22 cellular contexts compared by ENCODE assay signal in the genomic region with DNA sequence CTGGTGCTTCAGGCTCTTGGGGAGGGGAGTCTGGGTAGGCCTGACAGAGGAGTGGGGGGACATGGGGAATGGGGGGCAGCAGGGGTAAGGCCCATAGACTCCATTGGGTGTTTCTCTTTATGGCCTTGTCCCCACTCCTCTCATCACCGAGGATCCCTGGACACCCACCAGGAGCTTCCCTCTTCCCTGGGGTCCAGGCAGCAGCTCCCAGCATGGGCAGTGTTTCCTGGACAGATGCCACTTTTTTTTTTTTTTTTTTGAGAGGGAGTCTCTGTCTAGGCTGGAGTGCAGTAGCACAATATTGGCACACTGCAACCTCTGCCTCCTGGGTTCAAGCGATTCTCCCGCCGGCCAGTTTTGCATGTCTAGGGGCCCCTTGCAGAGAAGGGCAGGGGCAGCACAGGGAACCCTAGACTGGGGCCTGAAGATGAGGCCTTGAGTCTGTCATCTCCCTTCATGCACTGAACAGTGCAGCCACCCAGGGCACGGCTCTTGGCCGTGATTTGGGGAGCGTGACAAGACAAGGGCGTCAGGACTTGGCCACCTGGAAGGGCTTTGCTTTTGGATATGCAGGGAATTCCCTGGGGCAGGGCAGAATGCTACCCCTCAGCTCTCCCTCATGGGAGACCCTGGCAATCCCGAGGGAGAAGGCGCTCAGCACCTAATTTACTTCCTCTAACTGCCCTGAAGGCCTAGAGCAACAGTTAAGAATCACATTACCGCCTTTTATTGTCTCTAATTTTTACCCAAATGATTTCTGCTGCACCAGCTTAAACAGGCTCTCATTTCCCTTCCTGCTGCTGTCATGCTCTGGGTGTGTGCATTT.
"Had no signal": no experiment of that assay in that cellular context is flagged by ENCODE, and none has a peak within 500 bp of the region (broad histone marks: within the 10 kb centered on the region; RNA-seq: fewer than 3 reads in every experiment).

No MANE protein-coding gene starts in this region.

- H3K36me3 ChIP-seq: prostate gland, right lobe of liver, spleen, stomach, thoracic aorta had no signal

- H3K9ac ChIP-seq: parathyroid adenoma had no signal

- H3K4me2 ChIP-seq: hepatocyte had no signal

- H3K27me3 Mint-ChIP-seq: dendritic cell treated with granulocyte-macrophage colony-stimulating factor and Interleukin-4, amounts not matched to agents 40 ng/mL and 50 ng/mL, for 4 days had no signal

- ATAC-seq: left colon, right lobe of liver had no signal

- H3K4me1 Mint-ChIP-seq: endodermal cell had no signal

- H3K4me1 ChIP-seq: parathyroid adenoma, prostate gland, right lobe of liver, stomach had no signal

- DNase-seq: endodermal cell; erythroblast; foreskin melanocyte; kidney; left colon; mesendoderm; naive B cell; spleen; stimulated activated CD4-positive, alpha-beta T cell treated with anti-CD3 and anti-CD28 coated beads, Interleukin-15, amount 100 ng/mL, for 24 hours; stimulated activated CD4-positive, alpha-beta T cell treated with anti-CD3 and anti-CD28 coated beads, Interleukin-1b, Interleukin-23, amount 100 ng/mL, for 48 hours; stimulated activated CD4-positive, alpha-beta T cell treated with anti-CD3 and anti-CD28 coated beads, Interleukin-4, amount 100 ng/mL, for 24 hours; stimulated activated naive CD4-positive, alpha-beta T cell; stomach; substantia nigra; trophoblast cell had no signal

- H3K27ac ChIP-seq: hepatocyte, parathyroid adenoma, prostate gland, right lobe of liver, spleen, stomach, thoracic aorta had no signal

- H2AFZ ChIP-seq: hepatocyte, parathyroid adenoma had no signal

- H3K36me3 Mint-ChIP-seq: naive B cell had no signal

- H3K9me3 Mint-ChIP-seq: endodermal cell, nephron had no signal

- H3K4me3 ChIP-seq: hepatocyte, prostate gland, right lobe of liver, spleen, stomach, thoracic aorta had no signal

- H3K4me3 Mint-ChIP-seq: dendritic cell treated with granulocyte-macrophage colony-stimulating factor and Interleukin-4, amounts not matched to agents 40 ng/mL and 50 ng/mL, for 4 days; endodermal cell; naive B cell; nephron had no signal

- H3K27me3 ChIP-seq: hepatocyte, right lobe of liver had no signal

- H3K27ac Mint-ChIP-seq: dendritic cell treated with granulocyte-macrophage colony-stimulating factor and Interleukin-4, amounts not matched to agents 40 ng/mL and 50 ng/mL, for 4 days; endodermal cell; nephron had no signal

- H3K9me3 ChIP-seq: prostate gland, right lobe of liver, thoracic aorta had no signal

- H3K79me2 ChIP-seq: hepatocyte, parathyroid adenoma had no signal
